In the genomic region with DNA sequence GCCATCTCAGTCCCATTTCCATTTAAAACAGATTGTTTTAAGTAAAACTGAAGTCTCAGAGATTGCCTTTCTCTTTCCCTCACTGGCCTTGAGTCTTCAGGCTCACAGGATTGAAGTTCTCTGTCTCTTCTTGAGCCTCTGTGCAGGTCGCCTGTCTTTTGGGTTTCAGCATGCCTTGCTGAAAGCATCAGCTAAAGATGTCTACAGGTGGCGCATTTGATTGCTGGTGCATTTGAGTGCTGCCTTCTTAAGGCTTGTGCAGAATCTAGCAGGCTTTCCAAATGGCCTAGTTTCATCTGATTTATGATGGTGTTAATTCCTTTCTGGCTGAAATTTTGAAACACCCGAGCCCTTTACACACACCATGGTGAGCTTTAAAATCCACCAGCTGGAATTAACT, we compare ENCODE assay signal across 25 cellular contexts.
"Had no signal": no experiment of that assay in that cellular context is flagged by ENCODE, and none has a peak within 500 bp of the region (broad histone marks: within the 10 kb centered on the region; RNA-seq: fewer than 3 reads in every experiment).

No MANE protein-coding gene starts in this region.

- H3K27me3 ChIP-seq: body of pancreas, cardiac muscle cell, foreskin keratinocyte, sigmoid colon, vagina had no signal

- H3K36me3 ChIP-seq: cardiac muscle cell, lower lobe of right lung, sigmoid colon, vagina had no signal

- H3K4me1 Mint-ChIP-seq: activated B cell treated with CpG ODN at 0.5 μM for 24 hours; activated CD4-positive, alpha-beta T cell treated with anti-CD3 and anti-CD28 coated beads for 36 hours; activated naive CD8-positive, alpha-beta T cell treated with anti-CD3 and anti-CD28 coated beads, Interleukin-2, amount 50 U/mL, for 24 hours; immature natural killer cell; naive B cell; stimulated activated naive B cell treated with anti-CD40 and anti-IgM and Interleukin-4, amounts not matched to agents 10 μg/mL and 1 μg/mL and 100 μg/mL, for 72 hours had no signal

- H3K9me3 Mint-ChIP-seq: activated B cell treated with CpG ODN at 0.5 μM for 24 hours; activated naive CD8-positive, alpha-beta T cell treated with anti-CD3 and anti-CD28 coated beads, Interleukin-2, amount 50 U/mL, for 24 hours; activated T-cell treated with anti-CD3 and anti-CD28 coated beads, Interleukin-2, amount 50 U/mL, for 4 hours; stimulated activated naive B cell treated with anti-CD40 and anti-IgM and Interleukin-4, amounts not matched to agents 10 μg/mL and 1 μg/mL and 100 μg/mL, for 72 hours; type B pancreatic cell had no signal

- H3K4me1 ChIP-seq: body of pancreas, foreskin keratinocyte, lower lobe of right lung, sigmoid colon, vagina had no signal

- H3K4me2 ChIP-seq: smooth muscle cell had no signal

- H3K36me3 Mint-ChIP-seq: immature natural killer cell; naive B cell; stimulated activated naive B cell treated with anti-CD40 and anti-IgM and Interleukin-4, amounts not matched to agents 10 μg/mL and 1 μg/mL and 100 μg/mL, for 72 hours; type B pancreatic cell had no signal

- H3K4me3 Mint-ChIP-seq: activated B cell treated with CpG ODN at 0.5 μM for 24 hours; activated CD4-positive, alpha-beta T cell treated with anti-CD3 and anti-CD28 coated beads for 36 hours; activated naive CD8-positive, alpha-beta T cell treated with anti-CD3 and anti-CD28 coated beads, Interleukin-2, amount 50 U/mL, for 24 hours; activated T-cell treated with anti-CD3 and anti-CD28 coated beads, Interleukin-2, amount 50 U/mL, for 4 hours; immature natural killer cell; naive B cell; stimulated activated naive B cell treated with anti-CD40 and anti-IgM and Interleukin-4, amounts not matched to agents 10 μg/mL and 1 μg/mL and 100 μg/mL, for 72 hours; type B pancreatic cell had no signal

- H3K27ac ChIP-seq: body of pancreas, cardiac muscle cell, foreskin keratinocyte, lower lobe of right lung, sigmoid colon, vagina had no signal

- H3K9me3 ChIP-seq: body of pancreas, lower lobe of right lung, sigmoid colon, vagina had no signal

- DNase-seq: activated B cell treated with CpG ODN at 0.5 μM for 24 hours; activated CD4-positive, alpha-beta T cell treated with anti-CD3 and anti-CD28 coated beads for 36 hours; activated CD4-positive, alpha-beta T cell treated with anti-CD3 and anti-CD28 coated beads, Interleukin-2, amount 50 U/mL, for 48 hours; activated CD8-positive, alpha-beta memory T cell treated with anti-CD3 and anti-CD28 coated beads, Interleukin-2, amount 50 U/mL, for 48 hours; activated naive CD4-positive, alpha-beta T cell treated with Interleukin-2 at 50 U/mL for 16 hours; activated naive CD8-positive, alpha-beta T cell treated with anti-CD3 and anti-CD28 coated beads, Interleukin-2, amount 50 U/mL, for 24 hours; activated T-cell treated with anti-CD3 and anti-CD28 coated beads, Interleukin-2, amount 50 U/mL, for 4 hours; anterior cingulate cortex; body of pancreas; erythroblast; foreskin keratinocyte; immature natural killer cell; lower lobe of right lung; naive B cell; occipital lobe; sigmoid colon; stimulated activated CD4-positive, alpha-beta T cell treated with anti-CD3 and anti-CD28 coated beads, Interleukin-15, amount 100 ng/mL, for 24 hours; stimulated activated naive B cell treated with anti-CD40 and anti-IgM and Interleukin-4, amounts not matched to agents 10 μg/mL and 1 μg/mL and 100 μg/mL, for 72 hours; T1000 had no signal

- H3K27me3 Mint-ChIP-seq: activated B cell treated with CpG ODN at 0.5 μM for 24 hours; activated CD4-positive, alpha-beta T cell treated with anti-CD3 and anti-CD28 coated beads for 36 hours; naive B cell; stimulated activated naive B cell treated with anti-CD40 and anti-IgM and Interleukin-4, amounts not matched to agents 10 μg/mL and 1 μg/mL and 100 μg/mL, for 72 hours; type B pancreatic cell had no signal

- H3K4me3 ChIP-seq: body of pancreas, cardiac muscle cell, lower lobe of right lung, sigmoid colon, smooth muscle cell, vagina had no signal

- H3K27ac Mint-ChIP-seq: activated B cell treated with CpG ODN at 0.5 μM for 24 hours; activated CD4-positive, alpha-beta T cell treated with anti-CD3 and anti-CD28 coated beads for 36 hours; activated naive CD8-positive, alpha-beta T cell treated with anti-CD3 and anti-CD28 coated beads, Interleukin-2, amount 50 U/mL, for 24 hours; activated T-helper 2 cell treated with anti-CD3 and anti-CD28 coated beads, Interferon-gamma antibody, Interleukin-2, Interleukin-4, amounts not matched to agents 10 μg/mL and 5 μg/mL and 100 μg/mL, durations not matched to agents 14 hours and 24 hours and 36 hours; immature natural killer cell; stimulated activated naive B cell treated with anti-CD40 and anti-IgM and Interleukin-4, amounts not matched to agents 10 μg/mL and 1 μg/mL and 100 μg/mL, for 72 hours; type B pancreatic cell had no signal

- ATAC-seq: activated CD4-positive, alpha-beta T cell treated with anti-CD3 and anti-CD28 coated beads for 36 hours; activated naive CD8-positive, alpha-beta T cell treated with anti-CD3 and anti-CD28 coated beads, Interleukin-2, amount 50 U/mL, for 24 hours; activated T-cell treated with anti-CD3 and anti-CD28 coated beads, Interleukin-2, amount 50 U/mL, for 4 hours; body of pancreas; foreskin keratinocyte; left lobe of liver; lower lobe of right lung; stimulated activated naive B cell treated with anti-CD40 and anti-IgM and Interleukin-4, amounts not matched to agents 10 μg/mL and 1 μg/mL and 100 μg/mL, for 72 hours had no signal
